ENCODE assay signal across 17 cellular contexts in the genomic region with DNA sequence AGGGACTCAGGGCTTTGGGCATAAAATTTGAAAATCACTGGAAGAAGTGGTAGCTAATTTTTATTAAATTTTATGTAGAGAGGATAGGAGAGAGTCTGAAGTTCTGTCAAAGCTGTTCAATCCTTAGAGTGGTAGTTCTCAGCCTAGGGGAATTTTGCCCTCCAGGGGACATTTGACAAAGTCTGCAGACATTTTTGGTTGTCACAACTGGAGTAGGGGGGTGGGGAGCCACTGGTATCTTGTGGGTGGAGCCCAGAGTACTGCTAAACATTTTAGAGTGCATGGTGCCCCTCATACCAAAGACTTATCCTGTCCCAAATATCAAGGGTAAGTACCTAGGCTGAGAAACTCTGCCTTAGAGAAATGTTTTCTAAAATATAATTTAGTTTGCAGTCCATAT. TPM values are rescaled to one million over a fixed set of nuclear protein-coding genes. Genes with fewer than 3 reads are reported as not detected.
"Had no signal": no experiment of that assay in that cellular context is flagged by ENCODE, and none has a peak within 500 bp of the region (broad histone marks: within the 10 kb centered on the region; RNA-seq: fewer than 3 reads in every experiment).

No MANE protein-coding gene starts in this region.

- H3K27ac ChIP-seq: adrenal gland, lower lobe of right lung, psoas muscle, skin epidermis, tibial nerve had no signal

- H3K36me3 Mint-ChIP-seq: activated naive CD4-positive, alpha-beta T cell treated with anti-CD3 and anti-CD28 coated beads, Interleukin-2, amount 50 U/mL, for 72 hours; naive B cell had no signal

- H3K4me1 Mint-ChIP-seq: naive B cell had no signal

- DNase-seq: activated CD4-positive, alpha-beta T cell treated with anti-CD3 and anti-CD28 coated beads, Interleukin-2, amount 50 U/mL, for 4 hours; activated CD4-positive, CD25-positive, alpha-beta regulatory T cell treated with anti-CD3 and anti-CD28 coated beads, Interleukin-2, amount 50 U/mL, for 72 hours; activated gamma-delta T cell treated with Interleukin-2 at 50 U/mL for 16 hours; adrenal gland; dermis blood vessel endothelial cell; effector memory CD4-positive, alpha-beta T cell; lower lobe of right lung; naive B cell; psoas muscle; right cardiac atrium; T1000 had no signal

- H3K9me3 Mint-ChIP-seq: naive B cell; stimulated activated naive CD8-positive, alpha-beta T cell treated with anti-CD3 and anti-CD28 coated beads, Interleukin-15, Interleukin-2, amounts not matched to agents 100 ng/mL and 50 ng/mL, for 24 hours had no signal

- H3K4me3 ChIP-seq: adrenal gland, lower lobe of right lung, psoas muscle, skin epidermis, tibial nerve had no signal

- H3K27ac Mint-ChIP-seq: activated naive CD4-positive, alpha-beta T cell treated with anti-CD3 and anti-CD28 coated beads, Interleukin-2, amount 50 U/mL, for 72 hours; naive B cell; stimulated activated naive CD8-positive, alpha-beta T cell treated with anti-CD3 and anti-CD28 coated beads, Interleukin-15, Interleukin-2, amounts not matched to agents 100 ng/mL and 50 ng/mL, for 24 hours had no signal

- H3K27me3 ChIP-seq: adrenal gland, tibial nerve had no signal

- H3K9me3 ChIP-seq: adrenal gland, lower lobe of right lung, psoas muscle, tibial nerve had no signal

- H3K4me3 Mint-ChIP-seq: naive B cell; neural crest cell; stimulated activated naive CD8-positive, alpha-beta T cell treated with anti-CD3 and anti-CD28 coated beads, Interleukin-15, Interleukin-2, amounts not matched to agents 100 ng/mL and 50 ng/mL, for 24 hours had no signal

- H3K36me3 ChIP-seq: adrenal gland, lower lobe of right lung, tibial nerve had no signal

RNA-seq across cellular contexts. Expression of gene RASAL2, which starts 30.2 kb away (rescaled TPM):
- total RNA-seq: activated naive CD4-positive, alpha-beta T cell treated with anti-CD3 and anti-CD28 coated beads, Interleukin-2, amount 50 U/mL, for 72 hours; T-helper 1 cell treated with Interleukin-12 subunit alpha and Interleukin-12 subunit beta and Interleukin-4 antibody, amounts not matched to agents 30 ng/mL and 1 ng/mL, for 36 hours had no signal
